In the genomic region with DNA sequence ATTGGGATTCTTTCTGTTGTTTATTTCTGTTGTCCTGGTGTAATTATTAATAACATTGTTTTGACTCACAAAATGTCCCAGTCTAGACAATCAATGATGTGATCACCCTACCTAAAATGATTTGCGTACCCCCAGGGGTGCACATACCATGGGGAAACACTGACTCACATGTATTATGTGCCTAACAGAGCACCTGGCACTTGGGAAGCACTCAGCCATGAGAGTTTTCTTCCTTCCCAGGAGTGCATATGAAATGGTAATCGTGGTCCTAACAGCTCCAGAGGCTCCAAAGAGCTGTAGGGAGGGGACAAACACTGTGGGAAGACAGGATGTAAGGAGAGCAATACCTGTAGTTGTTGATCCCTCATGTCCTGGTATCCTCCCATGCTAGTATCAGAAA, we compare ENCODE assay signal across 23 cellular contexts.
DNase-seq lines count a peak whose midpoint lies in the region; ATAC-seq and TF ChIP-seq lines count a peak whose summit lies in the region.
"Had no signal": no experiment of that assay in that cellular context is flagged by ENCODE, and none has a peak within 500 bp of the region (broad histone marks: within the 10 kb centered on the region; RNA-seq: fewer than 3 reads in every experiment).

No MANE protein-coding gene starts in this region.

- H3K9me3 Mint-ChIP-seq in WTC11 = peaks cover 22% of the 10 kb centered on the region

- no peak for DNase-seq in WTC11 (ENCODE audit: low spot score)
- peak; percentile 95 for DNase-seq in kidney tubule cell (ENCODE audit: low spot score)
- DNase-seq in left ventricle myocardium superior = no peak
- DNase-seq in NCI-H69 (lab: John Stamatoyannopoulos, UW) = no peak
- no peak for DNase-seq in cortex of kidney (lab: John Stamatoyannopoulos, UW)
- no peak for DNase-seq in upper lobe of left lung
- DNase-seq: activated CD8-positive, alpha-beta memory T cell treated with anti-CD3 and anti-CD28 coated beads for 24 hours; activated T-cell treated with anti-CD3 and anti-CD28 coated beads, Interleukin-2, amount 50 U/mL, for 72 hours; dorsolateral prefrontal cortex; midbrain; NCI-H2081 treated with DMSO at 0.1 percent for 48 hours; NCI-H748 treated with DMSO at 0.1 percent for 48 hours; psoas muscle; small intestine; stimulated activated CD4-positive, alpha-beta T cell treated with anti-CD3 and anti-CD28 coated beads, Interleukin-4, amount 100 ng/mL, for 4 hours had no signal

- CTCF ChIA-PET in WTC11 (lab: Charles Lee) = no interaction called here

- H3K36me3 ChIP-seq in upper lobe of left lung = no peaks in the 10 kb centered on the region
- H3K36me3 ChIP-seq: esophagus muscularis mucosa, neural progenitor cell, SJSA1 had no signal

- H3K4me3 Mint-ChIP-seq in WTC11 = no peak overlapping the region
- H3K4me3 Mint-ChIP-seq: activated naive CD4-positive, alpha-beta T cell treated with anti-CD3 and anti-CD28 coated beads, Interleukin-2, amount 50 U/mL, for 24 hours; activated T-cell treated with anti-CD3 and anti-CD28 coated beads, Interleukin-2, amount 50 U/mL, for 72 hours; brain; neural progenitor cell had no signal

- H3K27ac ChIP-seq in upper lobe of left lung = no peak overlapping the region
- H3K27ac ChIP-seq: dorsolateral prefrontal cortex, esophagus muscularis mucosa, neural progenitor cell, psoas muscle, SJSA1 had no signal

- H3K27ac Mint-ChIP-seq in WTC11 = peak overlapping the region; percentile 42
- H3K27ac Mint-ChIP-seq: activated naive CD4-positive, alpha-beta T cell treated with anti-CD3 and anti-CD28 coated beads, Interleukin-2, amount 50 U/mL, for 24 hours; activated T-cell treated with anti-CD3 and anti-CD28 coated beads, Interleukin-2, amount 50 U/mL, for 72 hours; brain; neural progenitor cell had no signal

- ATAC-seq in GM18909 (IDR thresholded peaks at IDR 0.05; ENCODE audit: poor library complexity, unreplicated experiment) (peak; percentile 27), HG02759 (IDR thresholded peaks at IDR 0.05; ENCODE audit: unreplicated experiment) (peak; percentile 40), WTC11 (peak; percentile 87), left ventricle myocardium superior (no peak), upper lobe of left lung (ENCODE audit: low FRiP score in 2 of 2) (no peak)
- ATAC-seq: activated T-cell treated with anti-CD3 and anti-CD28 coated beads, Interleukin-2, amount 50 U/mL, for 72 hours; K562; psoas muscle had no signal

- H3K27me3 Mint-ChIP-seq in WTC11 (ENCODE audit: low read depth) = 0 out of 2 replicates have a peak, but pooled peaks cover 4% of the 10 kb centered on the region
- H3K27me3 Mint-ChIP-seq: activated naive CD4-positive, alpha-beta T cell treated with anti-CD3 and anti-CD28 coated beads, Interleukin-2, amount 50 U/mL, for 24 hours; brain had no signal

- 68 to 80% methylated on average over 2 of the region's 2 CpGs for WGBS in upper lobe of left lung, 2 donors

- H3K36me3 Mint-ChIP-seq in WTC11 = peaks cover 8% of the 10 kb centered on the region
- H3K36me3 Mint-ChIP-seq: activated naive CD4-positive, alpha-beta T cell treated with anti-CD3 and anti-CD28 coated beads, Interleukin-2, amount 50 U/mL, for 24 hours; brain had no signal

- H3K9me3 ChIP-seq in upper lobe of left lung = no peaks in the 10 kb centered on the region
- H3K9me3 ChIP-seq: esophagus muscularis mucosa, psoas muscle, SJSA1 had no signal

- POLR2A ChIA-PET in WTC11 (lab: Charles Lee) = no interaction called here

- no peak for TF ChIP-seq EP300 in upper lobe of left lung (IDR thresholded peaks at IDR 0.05)

- intact Hi-C loops in left ventricle myocardium superior (cut with micrococcal nuclease) = no loop called here

- TF ChIP-seq CTCF in WTC11 (IDR thresholded peaks at IDR 0.05) (no peak), upper lobe of left lung (IDR thresholded peaks at IDR 0.05) (no peak)

- no peak overlapping the region for H3K4me3 ChIP-seq in upper lobe of left lung
- H3K4me3 ChIP-seq: dorsolateral prefrontal cortex, esophagus muscularis mucosa, K562, neural progenitor cell, psoas muscle, SJSA1 had no signal

- TF ChIP-seq POLR2A in upper lobe of left lung (IDR thresholded peaks at IDR 0.05) = no peak

- peaks cover 13% of the 10 kb centered on the region for H3K4me1 Mint-ChIP-seq in WTC11
- H3K4me1 Mint-ChIP-seq: activated naive CD4-positive, alpha-beta T cell treated with anti-CD3 and anti-CD28 coated beads, Interleukin-2, amount 50 U/mL, for 24 hours; brain had no signal

- no peaks in the 10 kb centered on the region for H3K27me3 ChIP-seq in upper lobe of left lung
- H3K27me3 ChIP-seq: esophagus muscularis mucosa, neural progenitor cell, SJSA1 had no signal

- no peaks in the 10 kb centered on the region for H3K4me1 ChIP-seq in upper lobe of left lung
- H3K4me1 ChIP-seq: neural progenitor cell, psoas muscle had no signal

TF ChIP-seq in WTC11, 78 proteins besides CTCF, POLR2A, EP300 and RAD21 (continues in another document):
- TF ChIP-seq TP53 (CRISPR knock-in tag; IDR thresholded peaks at IDR 0.05) (no peak), CBFB (CRISPR knock-in tag; IDR thresholded peaks at IDR 0.05; ENCODE audit: low read depth) (no peak), TEAD4 (CRISPR knock-in tag; IDR thresholded peaks at IDR 0.05) (no peak), ZNF138 (CRISPR knock-in tag; conservative IDR thresholded peaks at IDR 0.05) (no peak), RORB (CRISPR knock-in tag; IDR thresholded peaks at IDR 0.05) (no peak), ZNF232 (CRISPR knock-in tag; IDR thresholded peaks at IDR 0.05) (no peak), ESRRA (CRISPR knock-in tag; IDR thresholded peaks at IDR 0.05; ENCODE audit: borderline replicate concordance) (no peak)
- TF ChIP-seq, protein P1, sequence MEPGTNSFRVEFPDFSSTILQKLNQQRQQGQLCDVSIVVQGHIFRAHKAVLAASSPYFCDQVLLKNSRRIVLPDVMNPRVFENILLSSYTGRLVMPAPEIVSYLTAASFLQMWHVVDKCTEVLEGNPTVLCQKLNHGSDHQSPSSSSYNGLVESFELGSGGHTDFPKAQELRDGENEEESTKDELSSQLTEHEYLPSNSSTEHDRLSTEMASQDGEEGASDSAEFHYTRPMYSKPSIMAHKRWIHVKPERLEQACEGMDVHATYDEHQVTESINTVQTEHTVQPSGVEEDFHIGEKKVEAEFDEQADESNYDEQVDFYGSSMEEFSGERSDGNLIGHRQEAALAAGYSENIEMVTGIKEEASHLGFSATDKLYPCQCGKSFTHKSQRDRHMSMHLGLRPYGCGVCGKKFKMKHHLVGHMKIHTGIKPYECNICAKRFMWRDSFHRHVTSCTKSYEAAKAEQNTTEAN (CRISPR knock-in tag; IDR thresholded peaks at IDR 0.05) = no peak
- TF ChIP-seq, protein P2, sequence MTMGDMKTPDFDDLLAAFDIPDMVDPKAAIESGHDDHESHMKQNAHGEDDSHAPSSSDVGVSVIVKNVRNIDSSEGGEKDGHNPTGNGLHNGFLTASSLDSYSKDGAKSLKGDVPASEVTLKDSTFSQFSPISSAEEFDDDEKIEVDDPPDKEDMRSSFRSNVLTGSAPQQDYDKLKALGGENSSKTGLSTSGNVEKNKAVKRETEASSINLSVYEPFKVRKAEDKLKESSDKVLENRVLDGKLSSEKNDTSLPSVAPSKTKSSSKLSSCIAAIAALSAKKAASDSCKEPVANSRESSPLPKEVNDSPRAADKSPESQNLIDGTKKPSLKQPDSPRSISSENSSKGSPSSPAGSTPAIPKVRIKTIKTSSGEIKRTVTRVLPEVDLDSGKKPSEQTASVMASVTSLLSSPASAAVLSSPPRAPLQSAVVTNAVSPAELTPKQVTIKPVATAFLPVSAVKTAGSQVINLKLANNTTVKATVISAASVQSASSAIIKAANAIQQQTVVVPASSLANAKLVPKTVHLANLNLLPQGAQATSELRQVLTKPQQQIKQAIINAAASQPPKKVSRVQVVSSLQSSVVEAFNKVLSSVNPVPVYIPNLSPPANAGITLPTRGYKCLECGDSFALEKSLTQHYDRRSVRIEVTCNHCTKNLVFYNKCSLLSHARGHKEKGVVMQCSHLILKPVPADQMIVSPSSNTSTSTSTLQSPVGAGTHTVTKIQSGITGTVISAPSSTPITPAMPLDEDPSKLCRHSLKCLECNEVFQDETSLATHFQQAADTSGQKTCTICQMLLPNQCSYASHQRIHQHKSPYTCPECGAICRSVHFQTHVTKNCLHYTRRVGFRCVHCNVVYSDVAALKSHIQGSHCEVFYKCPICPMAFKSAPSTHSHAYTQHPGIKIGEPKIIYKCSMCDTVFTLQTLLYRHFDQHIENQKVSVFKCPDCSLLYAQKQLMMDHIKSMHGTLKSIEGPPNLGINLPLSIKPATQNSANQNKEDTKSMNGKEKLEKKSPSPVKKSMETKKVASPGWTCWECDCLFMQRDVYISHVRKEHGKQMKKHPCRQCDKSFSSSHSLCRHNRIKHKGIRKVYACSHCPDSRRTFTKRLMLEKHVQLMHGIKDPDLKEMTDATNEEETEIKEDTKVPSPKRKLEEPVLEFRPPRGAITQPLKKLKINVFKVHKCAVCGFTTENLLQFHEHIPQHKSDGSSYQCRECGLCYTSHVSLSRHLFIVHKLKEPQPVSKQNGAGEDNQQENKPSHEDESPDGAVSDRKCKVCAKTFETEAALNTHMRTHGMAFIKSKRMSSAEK (CRISPR knock-in tag; IDR thresholded peaks at IDR 0.05; ENCODE audit: borderline replicate concordance) = no peak

Comparison
In these comparisons a context has a peak if more than half of its experiments do, and no peak if none do; other contexts are left out.
1. ATAC-seq: peak in GM18909 (single experiment), HG02759 (single experiment) and WTC11 (single experiment); none in left ventricle myocardium superior (single experiment) and upper lobe of left lung (0 of 2).